Comparison of ENCODE assay signal across 23 cellular contexts in the genomic region with DNA sequence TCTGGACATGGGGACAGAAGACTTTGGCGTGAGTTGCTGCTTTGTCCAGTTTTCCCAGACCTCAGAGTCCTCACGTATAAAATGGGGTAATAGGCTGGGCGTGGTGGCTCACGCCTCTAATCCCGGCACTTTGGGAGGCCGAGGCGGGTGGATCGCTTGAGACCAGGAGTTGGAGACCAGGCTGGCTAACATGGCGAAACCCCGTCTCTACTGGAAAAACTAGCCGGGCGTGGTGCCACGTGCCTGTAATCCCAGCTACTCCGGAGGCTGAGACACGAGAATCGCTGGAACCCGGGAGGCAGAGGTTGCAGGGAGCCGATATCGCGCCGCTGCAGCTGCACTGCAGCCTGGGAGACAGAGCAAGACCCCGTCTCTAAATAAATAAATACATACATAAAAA.
"Had no signal": no experiment of that assay in that cellular context is flagged by ENCODE, and none has a peak within 500 bp of the region (broad histone marks: within the 10 kb centered on the region; RNA-seq: fewer than 3 reads in every experiment).

No MANE protein-coding gene starts in this region.

- H3K4me1 ChIP-seq: colonic mucosa, esophagus muscularis mucosa, gastrocnemius medialis, heart right ventricle, left lung, lower lobe of right lung had no signal

- H3K4me3 ChIP-seq: colonic mucosa, esophagus muscularis mucosa, gastrocnemius medialis, heart right ventricle, left lung, lower lobe of right lung, mucosa of descending colon had no signal

- H3K4me3 Mint-ChIP-seq: dendritic cell treated with granulocyte-macrophage colony-stimulating factor and Interleukin-4, amounts not matched to agents 40 ng/mL and 50 ng/mL, for 4 days; effector memory CD8-positive, alpha-beta T cell; mesothelial cell of epicardium had no signal

- DNase-seq: colonic mucosa; cortex of kidney; effector CD8-positive, alpha-beta T cell; effector memory CD8-positive, alpha-beta T cell; foreskin melanocyte; gastrocnemius medialis; glutamatergic neuron; head of caudate nucleus; heart right ventricle; hippocampal formation; left cardiac atrium; left lung; left ventricle myocardium superior; lower lobe of right lung; mesenchymal stem cell; mucosa of descending colon; naive B cell had no signal

- FAIRE-seq: endothelial cell of umbilical vein, islet of Langerhans, keratinocyte had no signal

- ATAC-seq: effector memory CD8-positive, alpha-beta T cell; gastrocnemius medialis; heart right ventricle; left cardiac atrium; left lung; left ventricle myocardium superior; lower lobe of right lung; mucosa of descending colon had no signal

- H3K27ac ChIP-seq: colonic mucosa, esophagus muscularis mucosa, gastrocnemius medialis, heart right ventricle, left lung, lower lobe of right lung had no signal

- H3K36me3 Mint-ChIP-seq: mesothelial cell of epicardium, naive B cell had no signal

- H3K9me3 ChIP-seq: colonic mucosa, esophagus muscularis mucosa, gastrocnemius medialis, heart right ventricle, left lung, lower lobe of right lung, mucosa of descending colon had no signal

- H3K9me3 Mint-ChIP-seq: dendritic cell treated with granulocyte-macrophage colony-stimulating factor and Interleukin-4, amounts not matched to agents 40 ng/mL and 50 ng/mL, for 4 days; effector memory CD8-positive, alpha-beta T cell; mesothelial cell of epicardium; naive B cell had no signal

- H3K27ac Mint-ChIP-seq: dendritic cell treated with granulocyte-macrophage colony-stimulating factor and Interleukin-4, amounts not matched to agents 40 ng/mL and 50 ng/mL, for 4 days; effector memory CD8-positive, alpha-beta T cell; mesothelial cell of epicardium; naive B cell had no signal

- H3K27me3 ChIP-seq: colonic mucosa had no signal

- H3K4me1 Mint-ChIP-seq: mesothelial cell of epicardium, naive B cell had no signal

- H3K36me3 ChIP-seq: colonic mucosa, esophagus muscularis mucosa, gastrocnemius medialis, heart right ventricle, left lung, lower lobe of right lung had no signal
